ENCODE assay signal across 10 cellular contexts in genomic region chr17:3804503-3804931, GRCh38. TPM values are rescaled to one million over a fixed set of nuclear protein-coding genes. Genes with fewer than 3 reads are reported as not detected.
DNase-seq lines count a peak whose midpoint lies in the region; ATAC-seq, FAIRE-seq and TF ChIP-seq lines count a peak whose summit lies in the region.
"Had no signal": no experiment of that assay in that cellular context is flagged by ENCODE, and none has a peak within 500 bp of the region (broad histone marks: within the 10 kb centered on the region; RNA-seq: fewer than 3 reads in every experiment).

No MANE protein-coding gene starts in this region.

- peak; percentile 90 for FAIRE-seq in GM18507 (lab: Jason Lieb, UNC)

- TF ChIP-seq CTCF in HFFc6 (IDR thresholded peaks at IDR 0.05) (no peak), PC-9 (conservative IDR thresholded peaks at IDR 0.05) (no peak)

- H3K9me2 ChIP-seq in PC-9 (ENCODE audit: insufficient read depth) = no peaks in the 10 kb centered on the region

- H3K36me3 Mint-ChIP-seq in HFFc6 (ENCODE audit: low read depth) = peaks cover 14% of the 10 kb centered on the region; the same call in 1 of the 2 replicates
- H3K36me3 Mint-ChIP-seq in activated CD8-positive, alpha-beta T cell treated with anti-CD3 and anti-CD28 coated beads, Interleukin-2, amount 10 ng/mL, durations not matched to agents 7 days and 5 days (ENCODE audit: low read depth) = peaks cover 25% of the 10 kb centered on the region

- H3K4me1 Mint-ChIP-seq in HFFc6 (ENCODE audit: low read depth) = peaks cover 62% of the 10 kb centered on the region
- peaks cover 49% of the 10 kb centered on the region for H3K4me1 Mint-ChIP-seq in activated CD8-positive, alpha-beta T cell treated with anti-CD3 and anti-CD28 coated beads, Interleukin-2, amount 10 ng/mL, durations not matched to agents 7 days and 5 days (ENCODE audit: low read depth)

- no peak overlapping the region for H3K4me2 ChIP-seq in PC-9
- H3K4me2 ChIP-seq: neural progenitor cell had no signal

- H3K9me3 Mint-ChIP-seq in HFFc6 = no peaks in the 10 kb centered on the region
- H3K9me3 Mint-ChIP-seq in activated CD8-positive, alpha-beta T cell treated with anti-CD3 and anti-CD28 coated beads, Interleukin-2, amount 10 ng/mL, durations not matched to agents 7 days and 5 days (ENCODE audit: insufficient read depth) = no peaks in the 10 kb centered on the region
- H3K9me3 Mint-ChIP-seq: neural progenitor cell had no signal

- no TSS peak for BruUV-seq in PC-9 (replicated peaks; lab: Mats Ljungman, UMichigan)

- intact Hi-C loops in PC-9 (cut with micrococcal nuclease; ENCODE audit: unreplicated experiment) = no loop called here

- H4K20me1 ChIP-seq in PC-9 (ENCODE audit: insufficient read depth) = no peaks in the 10 kb centered on the region

- H3K4me3 Mint-ChIP-seq in HFFc6 = no peak overlapping the region
- no peak overlapping the region for H3K4me3 Mint-ChIP-seq in activated CD8-positive, alpha-beta T cell treated with anti-CD3 and anti-CD28 coated beads, Interleukin-2, amount 10 ng/mL, durations not matched to agents 7 days and 5 days
- H3K4me3 Mint-ChIP-seq: neural progenitor cell had no signal

- no peaks in the 10 kb centered on the region for H3K9me3 ChIP-seq in PC-9 (ENCODE audit: insufficient read depth, low read depth)

- no peak overlapping the region for H3K27ac ChIP-seq in PC-9
- H3K27ac ChIP-seq: foreskin keratinocyte, neural progenitor cell had no signal

- peak; percentile 60 for DNase-seq in GM18507 (ENCODE audit: extremely low spot score, insufficient read length, low read depth)
- DNase-seq in HFFc6 = no peak
- DNase-seq in activated CD8-positive, alpha-beta T cell treated with anti-CD3 and anti-CD28 coated beads, Interleukin-2, amount 10 ng/mL, durations not matched to agents 7 days and 5 days = no peak
- peak; percentile 22 for DNase-seq in mesenteric fat pad (ENCODE audit: low spot score)
- DNase-seq in PC-9 = no peak
- no peak for DNase-seq in NOMO-1 treated with DMSO at 0.1 percent for 48 hours (lab: John Stamatoyannopoulos, UW; ENCODE audit: unreplicated experiment)
- DNase-seq in NCI-H1436 treated with DMSO at 0.1 percent for 48 hours (lab: John Stamatoyannopoulos, UW) = no peak
- DNase-seq: foreskin keratinocyte had no signal

- POLR2A ChIA-PET in activated CD8-positive, alpha-beta T cell treated with anti-CD3 and anti-CD28 coated beads, Interleukin-2, amount 10 ng/mL, durations not matched to agents 7 days and 5 days (lab: Charles Lee) = interaction anchor here (0.6 kb wide), 1 partner anchor 33 kb away, joined by 3 read pairs; no protein-coding TSS in a partner anchor
- POLR2A ChIA-PET in PC-9 (lab: Charles Lee; ENCODE audit: unreplicated experiment) = no interaction called here

- no peaks in the 10 kb centered on the region for H3K27me3 ChIP-seq in PC-9 (ENCODE audit: insufficient read depth, low read depth)
- H3K27me3 ChIP-seq: foreskin keratinocyte, neural progenitor cell had no signal

- CTCF ChIA-PET in activated CD8-positive, alpha-beta T cell treated with anti-CD3 and anti-CD28 coated beads, Interleukin-2, amount 10 ng/mL, durations not matched to agents 7 days and 5 days (lab: Charles Lee) = interaction anchor here (0.9 to 2.4 kb wide), 4 partner anchors 16 to 69 kb away, joined by 3 to 25 read pairs (median 8); no protein-coding TSS in a partner anchor
- CTCF ChIA-PET in PC-9 (lab: Charles Lee) = no interaction called here

- H3K79me2 ChIP-seq in PC-9 (ENCODE audit: low read depth) = no peaks in the 10 kb centered on the region

- no peaks in the 10 kb centered on the region; the same call in 1 of the 2 replicates for H3F3A ChIP-seq in PC-9 (ENCODE audit: insufficient read depth, low read depth)

- H2AFZ ChIP-seq in PC-9 = no peak overlapping the region
- H2AFZ ChIP-seq: neural progenitor cell had no signal

- peak overlapping the region; percentile 65; the same call in 1 of the 2 replicates for H3K27ac Mint-ChIP-seq in HFFc6
- H3K27ac Mint-ChIP-seq in activated CD8-positive, alpha-beta T cell treated with anti-CD3 and anti-CD28 coated beads, Interleukin-2, amount 10 ng/mL, durations not matched to agents 7 days and 5 days = no peak overlapping the region
- H3K27ac Mint-ChIP-seq: neural progenitor cell had no signal

- peaks cover 1% of the 10 kb centered on the region; the same call in 1 of the 2 replicates for H3K27me3 Mint-ChIP-seq in HFFc6 (ENCODE audit: insufficient read depth)
- H3K27me3 Mint-ChIP-seq in activated CD8-positive, alpha-beta T cell treated with anti-CD3 and anti-CD28 coated beads, Interleukin-2, amount 10 ng/mL, durations not matched to agents 7 days and 5 days (ENCODE audit: low read depth) = no peaks in the 10 kb centered on the region

- peak; percentile 62 for ATAC-seq in activated CD8-positive, alpha-beta T cell treated with anti-CD3 and anti-CD28 coated beads, Interleukin-2, amount 10 ng/mL, durations not matched to agents 7 days and 5 days
- no peak for ATAC-seq in HG03025 (IDR thresholded peaks at IDR 0.05; ENCODE audit: low FRiP score, unreplicated experiment)
- ATAC-seq: foreskin keratinocyte had no signal

- H3K4me1 ChIP-seq in PC-9 (replicated peaks; ENCODE audit: insufficient read depth) = peaks cover 6% of the 10 kb centered on the region; the same call in 1 of the 2 replicates
- H3K4me1 ChIP-seq: neural progenitor cell had no signal

- H3K4me3 ChIP-seq in PC-9 = no peak overlapping the region
- H3K4me3 ChIP-seq: neural progenitor cell had no signal

- 0 out of 2 replicates have a peak, but pooled peaks cover 7% of the 10 kb centered on the region for H3K36me3 ChIP-seq in PC-9 (ENCODE audit: low read depth)
- H3K36me3 ChIP-seq: neural progenitor cell had no signal

RNA-seq across cellular contexts. Expression of gene ITGAE, which starts 3.5 kb away (rescaled TPM):
- 10 to 100 TPM; 28.2 to 35.0 (median 30.8) TPM for total RNA-seq in HFFc6 (2021; fragmentation: NEBNext Ultra II Directional; extraction: Animal tissue kit (Norgen Biotek cat#: 25700))
- total RNA-seq in activated CD8-positive, alpha-beta T cell treated with anti-CD3 and anti-CD28 coated beads, Interleukin-2, amount 10 ng/mL, durations not matched to agents 7 days and 5 days = 10 to 100 TPM; 22.9 to 23.2 TPM
- total RNA-seq in mesenteric fat pad = 19.8 TPM
- total RNA-seq in PC-9 (2021) = 48.7 and 52.8 TPM in 2 replicates

RNA-seq across cellular contexts. Expression of gene NCBP3, which starts 41.5 kb away (rescaled TPM):
- total RNA-seq in HFFc6 (2021; fragmentation: NEBNext Ultra II Directional; extraction: Animal tissue kit (Norgen Biotek cat#: 25700)) = 10 to 100 TPM; 22.4 to 28.6 (median 25.3) TPM
- 10 to 100 TPM; 39.1 to 42.6 TPM for total RNA-seq in activated CD8-positive, alpha-beta T cell treated with anti-CD3 and anti-CD28 coated beads, Interleukin-2, amount 10 ng/mL, durations not matched to agents 7 days and 5 days
- total RNA-seq in mesenteric fat pad (27.5 TPM), PC-9 (2021) (48.2 and 58.5 TPM in 2 replicates)

Comparison
In these comparisons a context has a peak if more than half of its experiments do, and no peak if none do; other contexts are left out.
1. DNase-seq: peak in GM18507 (single experiment) and mesenteric fat pad (single experiment); none in HFFc6 (single experiment), activated CD8-positive, alpha-beta T cell treated with anti-CD3 and anti-CD28 coated beads, Interleukin-2, amount 10 ng/mL, durations not matched to agents 7 days and 5 days (single experiment), PC-9 (0 of 2), NOMO-1 treated with DMSO at 0.1 percent for 48 hours (single experiment) and NCI-H1436 treated with DMSO at 0.1 percent for 48 hours (single experiment).